26 cellular contexts compared by ENCODE assay signal in the genomic region with DNA sequence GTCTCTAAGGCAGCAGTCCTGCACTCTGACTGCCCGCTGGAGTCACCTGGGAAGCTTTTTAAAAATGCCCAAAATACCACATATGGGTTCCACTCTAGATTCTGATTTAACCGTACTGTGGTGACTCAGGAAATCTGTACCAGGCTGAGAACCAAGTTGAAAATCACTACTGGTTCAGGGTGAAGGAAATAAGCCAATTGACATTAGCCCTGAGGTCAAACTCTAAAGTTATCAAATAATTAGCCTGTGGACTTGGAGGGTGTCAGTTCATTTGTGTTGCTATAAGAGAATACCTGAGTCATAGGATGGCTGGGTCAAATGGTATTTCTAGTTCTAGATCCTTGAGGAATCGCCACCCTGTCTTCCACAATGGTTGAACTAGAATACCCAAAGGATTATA.
DNase-seq lines count a peak whose midpoint lies in the region; ATAC-seq, FAIRE-seq and TF ChIP-seq lines count a peak whose summit lies in the region.
"Had no signal": no experiment of that assay in that cellular context is flagged by ENCODE, and none has a peak within 500 bp of the region (broad histone marks: within the 10 kb centered on the region; RNA-seq: fewer than 3 reads in every experiment).

No MANE protein-coding gene starts in this region.

- in situ Hi-C loops in transverse colon (cut with MboI; ENCODE audit: low pct_ligation_motif_present in 1 of 4, low pct_unique_long_range_greater_than_20kb in 1 of 4, low sequenced_read_pairs in 3 of 4) = no loop called here

- no peaks in the 10 kb centered on the region for H3K4me1 Mint-ChIP-seq in activated CD4-positive, alpha-beta T cell treated with anti-CD3 and anti-CD28 coated beads, Interleukin-2, amount 10 ng/mL, durations not matched to agents 24 days and 14 days
- H3K4me1 Mint-ChIP-seq in activated CD4-positive, alpha-beta T cell treated with anti-CD3 and anti-CD28 coated beads, Interleukin-2, amount 10 ng/mL, durations not matched to agents 7 days and 5 days = no peaks in the 10 kb centered on the region
- H3K4me1 Mint-ChIP-seq: CD8-positive, alpha-beta memory T cell had no signal

- H3K27me3 Mint-ChIP-seq in activated CD4-positive, alpha-beta T cell treated with anti-CD3 and anti-CD28 coated beads, Interleukin-2, amount 10 ng/mL, durations not matched to agents 24 days and 14 days = no peaks in the 10 kb centered on the region
- H3K27me3 Mint-ChIP-seq in activated CD4-positive, alpha-beta T cell treated with anti-CD3 and anti-CD28 coated beads, Interleukin-2, amount 10 ng/mL, durations not matched to agents 7 days and 5 days = peaks cover 6% of the 10 kb centered on the region
- H3K27me3 Mint-ChIP-seq: CD4-positive, alpha-beta T cell had no signal

- no peak for ATAC-seq in GM21619 (IDR thresholded peaks at IDR 0.05; ENCODE audit: unreplicated experiment)
- ATAC-seq: GM12878 had no signal

- H3K79me1 ChIP-seq in mesendoderm (ENCODE audit: low read length) = no peaks in the 10 kb centered on the region

- no peak overlapping the region for H3K9ac ChIP-seq in mesendoderm (ENCODE audit: low read length)
- H3K9ac ChIP-seq: BLaER1 treated with 17β-estradiol and CSF1 and Interleukin-3, amounts not matched to agents 10 nM and 100 nM; GM23248 had no signal

- FAIRE-seq in small intestine (lab: Jason Lieb, UNC) = no peak
- FAIRE-seq: A204.1, D721Med, GM12878, GM19239 had no signal

- 91% methylated on average over 3 of the region's 3 CpGs for WGBS in esophagus muscularis mucosa
- no CpG with 5 or more reads among the region's 3 CpGs for WGBS in mesendoderm (ENCODE audit: extremely low coverage, insufficient coverage, low lambda C conversion rate)
- 19 to 76% (median 41%) methylated on average over 3 of the region's 3 CpGs for WGBS in small intestine, 3 donors
- WGBS in transverse colon (ENCODE audit: low coverage in 1 of 2), 2 donors = 93 to 100% methylated on average over 2 to 3 of the region's 3 CpGs

- no peak overlapping the region for H4K8ac ChIP-seq in mesendoderm (ENCODE audit: low read depth, low read length)

- H3K27ac ChIP-seq in esophagus muscularis mucosa (replicated peaks in 1 of 4) (no peak overlapping the region), mesendoderm (ENCODE audit: low read depth, low read length) (no peak overlapping the region), small intestine (ENCODE audit: low read depth in 1 of 2, low read length in 1 of 2) (no peak overlapping the region), transverse colon (no peak overlapping the region)
- H3K27ac ChIP-seq: 22Rv1, GM23248 had no signal

- CTCF ChIA-PET in activated CD4-positive, alpha-beta T cell treated with anti-CD3 and anti-CD28 coated beads, Interleukin-2, amount 10 ng/mL, durations not matched to agents 7 days and 5 days (lab: Charles Lee) = interaction anchor here (0.6 kb wide), 1 partner anchor 1192 kb away, joined by 3 read pairs; no protein-coding TSS in a partner anchor

- H3K36me3 ChIP-seq in esophagus muscularis mucosa = no peaks in the 10 kb centered on the region
- H3K36me3 ChIP-seq in mesendoderm (ENCODE audit: control insufficient read depth, insufficient read depth, low read length) = no peaks in the 10 kb centered on the region
- no peaks in the 10 kb centered on the region for H3K36me3 ChIP-seq in small intestine (ENCODE audit: control insufficient read depth in 2 of 2, insufficient read depth in 2 of 2, low read length in 2 of 2)
- H3K36me3 ChIP-seq in transverse colon = no peaks in the 10 kb centered on the region
- H3K36me3 ChIP-seq: BE2C; BLaER1 treated with 17β-estradiol and CSF1 and Interleukin-3, amounts not matched to agents 10 nM and 100 nM had no signal

- H3K27me3 ChIP-seq in esophagus muscularis mucosa = no peaks in the 10 kb centered on the region
- no peaks in the 10 kb centered on the region for H3K27me3 ChIP-seq in mesendoderm (ENCODE audit: insufficient read depth, low read length, poor library complexity)
- no peaks in the 10 kb centered on the region for H3K27me3 ChIP-seq in small intestine (ENCODE audit: control insufficient read depth in 2 of 2, insufficient read depth in 2 of 2, low read length in 2 of 2)
- H3K27me3 ChIP-seq in transverse colon = no peaks in the 10 kb centered on the region
- H3K27me3 ChIP-seq: BE2C; BLaER1 treated with 17β-estradiol and CSF1 and Interleukin-3, amounts not matched to agents 10 nM and 100 nM had no signal

- H2AK5ac ChIP-seq in mesendoderm (ENCODE audit: low read length) = no peak overlapping the region

- no peak overlapping the region for H2BK5ac ChIP-seq in mesendoderm (ENCODE audit: low read length)

- no peak overlapping the region for H3K27ac Mint-ChIP-seq in activated CD4-positive, alpha-beta T cell treated with anti-CD3 and anti-CD28 coated beads, Interleukin-2, amount 10 ng/mL, durations not matched to agents 24 days and 14 days
- H3K27ac Mint-ChIP-seq in activated CD4-positive, alpha-beta T cell treated with anti-CD3 and anti-CD28 coated beads, Interleukin-2, amount 10 ng/mL, durations not matched to agents 7 days and 5 days = no peak overlapping the region
- H3K27ac Mint-ChIP-seq: CD4-positive, alpha-beta T cell; CD8-positive, alpha-beta memory T cell had no signal

- H3K23ac ChIP-seq in mesendoderm (ENCODE audit: low read length) = peak overlapping the region; percentile 24

- H3K4me3 Mint-ChIP-seq in activated CD4-positive, alpha-beta T cell treated with anti-CD3 and anti-CD28 coated beads, Interleukin-2, amount 10 ng/mL, durations not matched to agents 24 days and 14 days = no peak overlapping the region
- no peak overlapping the region for H3K4me3 Mint-ChIP-seq in activated CD4-positive, alpha-beta T cell treated with anti-CD3 and anti-CD28 coated beads, Interleukin-2, amount 10 ng/mL, durations not matched to agents 7 days and 5 days
- H3K4me3 Mint-ChIP-seq: CD14-positive monocyte; CD4-positive, alpha-beta T cell; CD8-positive, alpha-beta memory T cell had no signal

- POLR2A ChIA-PET in activated CD4-positive, alpha-beta T cell treated with anti-CD3 and anti-CD28 coated beads, Interleukin-2, amount 10 ng/mL, durations not matched to agents 7 days and 5 days (lab: Charles Lee) = no interaction called here

- H3K4ac ChIP-seq in mesendoderm (ENCODE audit: low read depth, low read length) = no peak overlapping the region

- no peak overlapping the region for H3K18ac ChIP-seq in mesendoderm (ENCODE audit: low read length)

- H3K9me3 Mint-ChIP-seq in activated CD4-positive, alpha-beta T cell treated with anti-CD3 and anti-CD28 coated beads, Interleukin-2, amount 10 ng/mL, durations not matched to agents 24 days and 14 days = no peaks in the 10 kb centered on the region
- no peaks in the 10 kb centered on the region for H3K9me3 Mint-ChIP-seq in activated CD4-positive, alpha-beta T cell treated with anti-CD3 and anti-CD28 coated beads, Interleukin-2, amount 10 ng/mL, durations not matched to agents 7 days and 5 days
- H3K9me3 Mint-ChIP-seq: CD4-positive, alpha-beta T cell had no signal

- no peak overlapping the region for H3K4me2 ChIP-seq in mesendoderm (ENCODE audit: low read length)

- no peaks in the 10 kb centered on the region for H3K36me3 Mint-ChIP-seq in activated CD4-positive, alpha-beta T cell treated with anti-CD3 and anti-CD28 coated beads, Interleukin-2, amount 10 ng/mL, durations not matched to agents 24 days and 14 days (ENCODE audit: low read depth)
- no peaks in the 10 kb centered on the region for H3K36me3 Mint-ChIP-seq in activated CD4-positive, alpha-beta T cell treated with anti-CD3 and anti-CD28 coated beads, Interleukin-2, amount 10 ng/mL, durations not matched to agents 7 days and 5 days (ENCODE audit: low read depth)
- H3K36me3 Mint-ChIP-seq: CD14-positive monocyte; CD8-positive, alpha-beta memory T cell had no signal

- no peak overlapping the region for H2BK120ac ChIP-seq in mesendoderm (ENCODE audit: low read depth, low read length)

- TF ChIP-seq EP300 in esophagus muscularis mucosa (IDR thresholded peaks at IDR 0.05) (no peak), transverse colon (IDR thresholded peaks at IDR 0.05; ENCODE audit: low read depth) (no peak)

- TF ChIP-seq POLR2A in esophagus muscularis mucosa (IDR thresholded peaks at IDR 0.05; ENCODE audit: low read depth) (no peak), transverse colon (IDR thresholded peaks at IDR 0.05) (no peak)

- H2BK15ac ChIP-seq in mesendoderm (replicated peaks; ENCODE audit: low read depth) = no peak overlapping the region

- H3K56ac ChIP-seq in mesendoderm (ENCODE audit: low read length) = no peak overlapping the region

- no peaks in the 10 kb centered on the region for H3K9me3 ChIP-seq in esophagus muscularis mucosa
- H3K9me3 ChIP-seq in small intestine (ENCODE audit: control insufficient read depth, low read depth) = no peaks in the 10 kb centered on the region
- H3K9me3 ChIP-seq in transverse colon = no peaks in the 10 kb centered on the region
- H3K9me3 ChIP-seq: BE2C had no signal

- peak; percentile 17 for DNase-seq in activated CD4-positive, alpha-beta T cell treated with anti-CD3 and anti-CD28 coated beads, Interleukin-2, amount 10 ng/mL, durations not matched to agents 24 days and 14 days
- DNase-seq in activated CD4-positive, alpha-beta T cell treated with anti-CD3 and anti-CD28 coated beads, Interleukin-2, amount 10 ng/mL, durations not matched to agents 7 days and 5 days = no peak
- DNase-seq in esophagus muscularis mucosa (ENCODE audit: extremely low spot score) (peak; percentile 50), mesendoderm (no peak), small intestine (peak; percentile 96), transverse colon (no peak), foreskin melanocyte (no peak)
- DNase-seq: AML-193; BE2C; CD4-positive, alpha-beta T cell; CD8-positive, alpha-beta memory T cell; DMS 273 treated with DMSO at 0.1 percent for 48 hours; DMS79; EL; GDM1; GM23248; H7; HCEC 1CT had no signal

- no peak overlapping the region for H3K4me3 ChIP-seq in esophagus muscularis mucosa
- no peak overlapping the region for H3K4me3 ChIP-seq in mesendoderm (ENCODE audit: low read length)
- H3K4me3 ChIP-seq in small intestine (ENCODE audit: low read depth in 1 of 2, low read length in 2 of 2) = no peak overlapping the region
- no peak overlapping the region for H3K4me3 ChIP-seq in transverse colon
- H3K4me3 ChIP-seq: BLaER1 treated with 17β-estradiol and CSF1 and Interleukin-3, amounts not matched to agents 10 nM and 100 nM; GM12878; GM23248 had no signal

- no peak overlapping the region for H4K5ac ChIP-seq in mesendoderm (ENCODE audit: low read length)

- TF ChIP-seq CTCF in esophagus muscularis mucosa (IDR thresholded peaks at IDR 0.05) (no peak), transverse colon (IDR thresholded peaks at IDR 0.05) (no peak)

- no peaks in the 10 kb centered on the region for H3K79me2 ChIP-seq in mesendoderm (ENCODE audit: control insufficient read depth, insufficient read depth, low read length)

- H3K4me1 ChIP-seq in esophagus muscularis mucosa (peaks cover 0 to 4% (median 0%) of the 10 kb centered on the region in 4 donors), mesendoderm (ENCODE audit: control insufficient read depth, low read depth, low read length) (no peaks in the 10 kb centered on the region), small intestine (ENCODE audit: control insufficient read depth in 2 of 2, insufficient read depth in 1 of 2, low read depth in 1 of 2, low read length in 1 of 2) (no peaks in the 10 kb centered on the region), transverse colon (no peaks in the 10 kb centered on the region)

- intact Hi-C loops in activated CD4-positive, alpha-beta T cell treated with anti-CD3 and anti-CD28 coated beads, Interleukin-2, amount 10 ng/mL, durations not matched to agents 24 days and 14 days (cut with micrococcal nuclease) = no loop called here
- intact Hi-C loops in esophagus muscularis mucosa (cut with DNase I) (no loop called here), transverse colon (cut with DNase I; ENCODE audit: low total_unique reads) (no loop called here)

Comparison
In these comparisons a context has a peak if more than half of its experiments do, and no peak if none do; other contexts are left out.
1. DNase-seq: peak in activated CD4-positive, alpha-beta T cell treated with anti-CD3 and anti-CD28 coated beads, Interleukin-2, amount 10 ng/mL, durations not matched to agents 24 days and 14 days (single experiment), esophagus muscularis mucosa (single experiment) and small intestine (single experiment); none in activated CD4-positive, alpha-beta T cell treated with anti-CD3 and anti-CD28 coated beads, Interleukin-2, amount 10 ng/mL, durations not matched to agents 7 days and 5 days (single experiment), mesendoderm (single experiment), transverse colon (single experiment) and foreskin melanocyte (single experiment).